Comparison of ENCODE assay signal across 23 cellular contexts in genomic region chr11:100769165-100769564, GRCh38.
DNase-seq lines count a peak whose midpoint lies in the region; ATAC-seq and TF ChIP-seq lines count a peak whose summit lies in the region.
"Had no signal": no experiment of that assay in that cellular context is flagged by ENCODE, and none has a peak within 500 bp of the region (broad histone marks: within the 10 kb centered on the region; RNA-seq: fewer than 3 reads in every experiment).

No MANE protein-coding gene starts in this region.

- H2BK15ac ChIP-seq in neuronal stem cell (ENCODE audit: low read length) = no peak overlapping the region

- no peaks in the 10 kb centered on the region for H3K79me2 ChIP-seq in PC-3 (ENCODE audit: low read length)

- H3K79me1 ChIP-seq in neuronal stem cell (ENCODE audit: low read depth, low read length) = no peaks in the 10 kb centered on the region

- H4K20me1 ChIP-seq in PC-3 (ENCODE audit: low read length) = no peaks in the 10 kb centered on the region

- intact Hi-C loops in PC-3 (cut with micrococcal nuclease) = no loop called here

- DNase-seq in Ammon's horn (ENCODE audit: low spot score) (peak; percentile 9), PC-3 (no peak), glutamatergic neuron (no peak), neuronal stem cell (ENCODE audit: low spot score) (no peak), activated gamma-delta T cell treated with Interleukin-2 at 50 U/mL for 16 hours (no peak), NCI-H526 (lab: John Stamatoyannopoulos, UW) (no peak)
- DNase-seq: activated CD4-positive, alpha-beta T cell treated with anti-CD3 and anti-CD28 coated beads, Interleukin-2, amount 50 U/mL, for 1 hour; activated naive CD8-positive, alpha-beta T cell treated with anti-CD3 and anti-CD28 coated beads, Interleukin-2, amount 10 ng/mL, durations not matched to agents 7 days and 5 days; brain microvascular endothelial cell; colonic mucosa; DMS79; endodermal cell; KG1; left lung; NCI-H1436 treated with DMSO at 0.1 percent for 48 hours; NCI-H748 treated with DMSO at 0.1 percent for 48 hours; stimulated activated CD4-positive, alpha-beta T cell treated with anti-CD3 and anti-CD28 coated beads, Interleukin-2, amount 100 ng/mL, for 48 hours; stimulated activated naive B cell treated with anti-CD40 and anti-IgM and Interleukin-4, amounts not matched to agents 10 μg/mL and 1 μg/mL and 100 μg/mL, for 72 hours had no signal

- H3K9me2 ChIP-seq in PC-3 (replicated peaks; ENCODE audit: low read length) = no peaks in the 10 kb centered on the region

- H3K36me3 ChIP-seq in PC-3 (ENCODE audit: low read depth, low read length) (peaks cover 6% of the 10 kb centered on the region; the same call in 1 of the 2 replicates), neuronal stem cell (replicated peaks in 1 of 2; ENCODE audit: control insufficient read depth in 2 of 2, insufficient read depth in 2 of 2, low read length in 2 of 2) (no peaks in the 10 kb centered on the region)
- H3K36me3 ChIP-seq: brain microvascular endothelial cell, colonic mucosa, left lung, neutrophil had no signal

- H2BK12ac ChIP-seq in neuronal stem cell (ENCODE audit: low read length) = no peak overlapping the region

- no peak overlapping the region for H2BK5ac ChIP-seq in neuronal stem cell (ENCODE audit: low read length)

- no peak overlapping the region; the same call in 1 of the 2 replicates for H3K27ac ChIP-seq in PC-3 (ENCODE audit: low read length)
- no peak overlapping the region for H3K27ac ChIP-seq in neuronal stem cell (replicated peaks; ENCODE audit: low read length)
- H3K27ac ChIP-seq: brain microvascular endothelial cell, colonic mucosa, left lung, neutrophil had no signal

- no peaks in the 10 kb centered on the region for H3K36me3 Mint-ChIP-seq in glutamatergic neuron (ENCODE audit: unreplicated experiment)
- H3K36me3 Mint-ChIP-seq: activated naive CD8-positive, alpha-beta T cell treated with anti-CD3 and anti-CD28 coated beads, Interleukin-2, amount 10 ng/mL, durations not matched to agents 7 days and 5 days had no signal

- peaks cover 9% of the 10 kb centered on the region for H3K4me1 ChIP-seq in PC-3 (ENCODE audit: insufficient read depth, low read length)
- H3K4me1 ChIP-seq in neuronal stem cell (ENCODE audit: control insufficient read depth in 2 of 2, insufficient read depth in 1 of 2, low read depth in 1 of 2, low read length in 2 of 2) = peaks cover 9 to 12% of the 10 kb centered on the region in 2 donors
- H3K4me1 ChIP-seq: colonic mucosa, left lung had no signal

- H3K4me2 ChIP-seq in PC-3 (ENCODE audit: low read length) = no peak overlapping the region
- no peak overlapping the region for H3K4me2 ChIP-seq in neuronal stem cell (ENCODE audit: insufficient read depth, low read length, poor library complexity, severe bottlenecking)

- no peak overlapping the region for H4K8ac ChIP-seq in neuronal stem cell (ENCODE audit: low read depth, low read length)

- H3K4me3 ChIP-seq in PC-3 (ENCODE audit: low read length) = no peak overlapping the region
- H3K4me3 ChIP-seq in neuronal stem cell (ENCODE audit: low read length in 2 of 2) = no peak overlapping the region
- H3K4me3 ChIP-seq: colonic mucosa, left lung had no signal

- H3K9me3 Mint-ChIP-seq in glutamatergic neuron (ENCODE audit: unreplicated experiment) = peaks cover 2% of the 10 kb centered on the region
- H3K9me3 Mint-ChIP-seq: activated naive CD8-positive, alpha-beta T cell treated with anti-CD3 and anti-CD28 coated beads, Interleukin-2, amount 10 ng/mL, durations not matched to agents 7 days and 5 days; endodermal cell; stimulated activated naive B cell treated with anti-CD40 and anti-IgM and Interleukin-4, amounts not matched to agents 10 μg/mL and 1 μg/mL and 100 μg/mL, for 72 hours; T-helper 1 cell treated with Interleukin-12 subunit alpha and Interleukin-12 subunit beta and Interleukin-4 antibody, amounts not matched to agents 30 μg/mL and 1 μg/mL, for 36 hours had no signal

- TF ChIP-seq CTCF in PC-3 (conservative IDR thresholded peaks at IDR 0.05; ENCODE audit: low read depth, low read length) = no peak
- TF ChIP-seq CTCF in glutamatergic neuron (IDR thresholded peaks at IDR 0.05; ENCODE audit: partially characterized antibody, unreplicated experiment) = no peak

- H3K4me1 Mint-ChIP-seq in glutamatergic neuron (ENCODE audit: low read depth, unreplicated experiment) = peaks cover 14% of the 10 kb centered on the region
- H3K4me1 Mint-ChIP-seq: activated naive CD8-positive, alpha-beta T cell treated with anti-CD3 and anti-CD28 coated beads, Interleukin-2, amount 10 ng/mL, durations not matched to agents 7 days and 5 days had no signal

- H2AFZ ChIP-seq in PC-3 (ENCODE audit: low read length) (no peak overlapping the region), neuronal stem cell (ENCODE audit: low read length) (peak overlapping the region; percentile 19)

- WGBS in neuronal stem cell (ENCODE audit: extremely low coverage in 2 of 2, insufficient read length in 2 of 2, insufficient replicate concordance in 1 of 2), 2 donors = no CpG with 5 or more reads among the region's 1 CpG

- no peak overlapping the region for H3K23ac ChIP-seq in neuronal stem cell (ENCODE audit: low read depth, low read length, poor library complexity)

- H3K4me3 Mint-ChIP-seq in glutamatergic neuron (ENCODE audit: unreplicated experiment) = peak overlapping the region; percentile 38
- H3K4me3 Mint-ChIP-seq: activated naive CD8-positive, alpha-beta T cell treated with anti-CD3 and anti-CD28 coated beads, Interleukin-2, amount 10 ng/mL, durations not matched to agents 7 days and 5 days; endodermal cell; stimulated activated naive B cell treated with anti-CD40 and anti-IgM and Interleukin-4, amounts not matched to agents 10 μg/mL and 1 μg/mL and 100 μg/mL, for 72 hours; T-helper 1 cell treated with Interleukin-12 subunit alpha and Interleukin-12 subunit beta and Interleukin-4 antibody, amounts not matched to agents 30 μg/mL and 1 μg/mL, for 36 hours had no signal

- no peak overlapping the region for H2BK120ac ChIP-seq in neuronal stem cell (ENCODE audit: low read depth, low read length)

- POLR2A ChIA-PET in PC-3 (lab: Charles Lee; ENCODE audit: unreplicated experiment) = no interaction called here

- H4K91ac ChIP-seq in neuronal stem cell (ENCODE audit: low read depth, low read length, poor library complexity) = no peak overlapping the region

- H3K4ac ChIP-seq in neuronal stem cell (ENCODE audit: low read length) = no peak overlapping the region

- BruUV-seq in PC-3 (replicated peaks; lab: Mats Ljungman, UMichigan) = no TSS peak

- peak overlapping the region; percentile 79 for H3K27ac Mint-ChIP-seq in glutamatergic neuron (ENCODE audit: unreplicated experiment)
- H3K27ac Mint-ChIP-seq: activated naive CD8-positive, alpha-beta T cell treated with anti-CD3 and anti-CD28 coated beads, Interleukin-2, amount 10 ng/mL, durations not matched to agents 7 days and 5 days; stimulated activated naive B cell treated with anti-CD40 and anti-IgM and Interleukin-4, amounts not matched to agents 10 μg/mL and 1 μg/mL and 100 μg/mL, for 72 hours; T-helper 1 cell treated with Interleukin-12 subunit alpha and Interleukin-12 subunit beta and Interleukin-4 antibody, amounts not matched to agents 30 μg/mL and 1 μg/mL, for 36 hours had no signal

- H3K18ac ChIP-seq in neuronal stem cell (ENCODE audit: low read length) = no peak overlapping the region

- H3K27me3 ChIP-seq in PC-3 (ENCODE audit: low read length) (no peaks in the 10 kb centered on the region), neuronal stem cell (ENCODE audit: control insufficient read depth in 3 of 3, insufficient read depth in 3 of 3, low read depth in 1 of 3, low read length in 3 of 3) (no peaks in the 10 kb centered on the region)
- H3K27me3 ChIP-seq: brain microvascular endothelial cell, colonic mucosa, left lung, neutrophil had no signal

- H3F3A ChIP-seq in PC-3 (ENCODE audit: low read length, unreplicated experiment) = no peaks in the 10 kb centered on the region

- no peak overlapping the region for H2AK5ac ChIP-seq in neuronal stem cell (ENCODE audit: low read depth, low read length)

- ATAC-seq in PC-3 (peak; percentile 15; the same call in 1 of the 2 replicates), GM19351 (IDR thresholded peaks at IDR 0.05; ENCODE audit: unreplicated experiment) (no peak), SK-N-SH treated with all-trans-retinoic acid at 6 μM for 48 hours (no peak)
- ATAC-seq: left lung; Panc1; stimulated activated naive B cell treated with anti-CD40 and anti-IgM and Interleukin-4, amounts not matched to agents 10 μg/mL and 1 μg/mL and 100 μg/mL, for 72 hours had no signal

- no peak overlapping the region for H3K14ac ChIP-seq in neuronal stem cell (ENCODE audit: low read length)

- H3K9ac ChIP-seq in PC-3 (ENCODE audit: low read length) = no peak overlapping the region
- no peak overlapping the region for H3K9ac ChIP-seq in neuronal stem cell (ENCODE audit: low read depth, low read length, poor library complexity)

- no peaks in the 10 kb centered on the region for H3K27me3 Mint-ChIP-seq in glutamatergic neuron (ENCODE audit: unreplicated experiment)
- H3K27me3 Mint-ChIP-seq: activated naive CD8-positive, alpha-beta T cell treated with anti-CD3 and anti-CD28 coated beads, Interleukin-2, amount 10 ng/mL, durations not matched to agents 7 days and 5 days; stimulated activated naive B cell treated with anti-CD40 and anti-IgM and Interleukin-4, amounts not matched to agents 10 μg/mL and 1 μg/mL and 100 μg/mL, for 72 hours had no signal

- H3K9me3 ChIP-seq in PC-3 (ENCODE audit: low read length) (no peaks in the 10 kb centered on the region), neuronal stem cell (replicated peaks in 1 of 2; ENCODE audit: control insufficient read depth in 2 of 2, insufficient read depth in 1 of 2, low read depth in 1 of 2, low read length in 2 of 2) (no peaks in the 10 kb centered on the region)
- H3K9me3 ChIP-seq: colonic mucosa, left lung, neutrophil had no signal

- CTCF ChIA-PET in PC-3 (lab: Charles Lee) = interaction anchor here (0.6 to 0.7 kb wide), 2 partner anchors 29 to 59 kb away, joined by 3 to 4 read pairs; no protein-coding TSS in a partner anchor

TF ChIP-seq in SK-N-SH treated with all-trans-retinoic acid at 6 μM for 48 hours, 23 proteins besides CTCF, POLR2A, EP300 and RAD21 (continues in another document):
- TF ChIP-seq ARNTL (CRISPR knock-in tag; IDR thresholded peaks at IDR 0.05; ENCODE audit: borderline replicate concordance, low read depth) = no peak
- TF ChIP-seq, protein P1, sequence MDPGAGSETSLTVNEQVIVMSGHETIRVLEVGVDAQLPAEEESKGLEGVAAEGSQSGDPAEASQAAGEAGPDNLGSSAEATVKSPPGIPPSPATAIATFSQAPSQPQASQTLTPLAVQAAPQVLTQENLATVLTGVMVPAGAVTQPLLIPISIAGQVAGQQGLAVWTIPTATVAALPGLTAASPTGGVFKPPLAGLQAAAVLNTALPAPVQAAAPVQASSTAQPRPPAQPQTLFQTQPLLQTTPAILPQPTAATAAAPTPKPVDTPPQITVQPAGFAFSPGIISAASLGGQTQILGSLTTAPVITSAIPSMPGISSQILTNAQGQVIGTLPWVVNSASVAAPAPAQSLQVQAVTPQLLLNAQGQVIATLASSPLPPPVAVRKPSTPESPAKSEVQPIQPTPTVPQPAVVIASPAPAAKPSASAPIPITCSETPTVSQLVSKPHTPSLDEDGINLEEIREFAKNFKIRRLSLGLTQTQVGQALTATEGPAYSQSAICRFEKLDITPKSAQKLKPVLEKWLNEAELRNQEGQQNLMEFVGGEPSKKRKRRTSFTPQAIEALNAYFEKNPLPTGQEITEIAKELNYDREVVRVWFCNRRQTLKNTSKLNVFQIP (CRISPR knock-in tag; IDR thresholded peaks at IDR 0.05; ENCODE audit: borderline replicate concordance, low read depth) = no peak
